Comparison of ENCODE assay signal across 39 cellular contexts in genomic region chr1:53483170-53483569, GRCh38. TPM values are rescaled to one million over a fixed set of nuclear protein-coding genes. Genes with fewer than 3 reads are reported as not detected.
"Had no signal": no experiment of that assay in that cellular context is flagged by ENCODE, and none has a peak within 500 bp of the region (broad histone marks: within the 10 kb centered on the region; RNA-seq: fewer than 3 reads in every experiment).

No MANE protein-coding gene starts in this region.

- FAIRE-seq: bronchial epithelial cell, TTC549 had no signal

- H3K36me3 Mint-ChIP-seq: activated CD4-positive, alpha-beta memory T cell treated with anti-CD3 and anti-CD28 coated beads for 36 hours; activated naive CD4-positive, alpha-beta T cell treated with anti-CD3 and anti-CD28 coated beads, Interleukin-2, amount 50 U/mL, for 72 hours; activated naive CD8-positive, alpha-beta T cell treated with anti-CD3 and anti-CD28 coated beads for 36 hours; brain had no signal

- H3K27ac ChIP-seq: adrenal gland, ascending aorta, cardiac muscle cell, VCaP had no signal

- H3K4me3 ChIP-seq: adrenal gland, ascending aorta, cardiac muscle cell had no signal

- H3K9me3 Mint-ChIP-seq: activated B cell treated with CpG ODN at 0.5 μM for 24 hours; activated CD4-positive, alpha-beta memory T cell treated with anti-CD3 and anti-CD28 coated beads for 36 hours; activated CD4-positive, alpha-beta T cell treated with anti-CD3 and anti-CD28 coated beads, Interleukin-2, amount 10 ng/mL, durations not matched to agents 24 days and 14 days; activated CD8-positive, alpha-beta T cell treated with anti-CD3 and anti-CD28 coated beads for 36 hours; activated naive CD4-positive, alpha-beta T cell treated with anti-CD3 and anti-CD28 coated beads for 36 hours; activated naive CD4-positive, alpha-beta T cell treated with anti-CD3 and anti-CD28 coated beads, Interleukin-2, amount 50 U/mL, for 72 hours; activated naive CD8-positive, alpha-beta T cell treated with anti-CD3 and anti-CD28 coated beads for 36 hours; activated T-cell treated with anti-CD3 and anti-CD28 coated beads, Interleukin-2, amount 50 U/mL, for 4 hours; activated T-cell treated with anti-CD3 and anti-CD28 coated beads, Interleukin-2, amount 50 U/mL, for 72 hours; activated T-helper 1 cell treated with anti-CD3 and anti-CD28 coated beads, Interleukin-12 subunit alpha, Interleukin-12 subunit beta, Interleukin-2, Interleukin-4 antibody, amounts not matched to agents 30 ng/mL and 10 ng/mL and 1 ng/mL, durations not matched to agents 14 hours and 24 hours and 36 hours; activated T-helper 17 cell treated with anti-CD3 and anti-CD28 coated beads, Interleukin-2, amount 50 U/mL, for 72 hours; central memory CD8-positive, alpha-beta T cell; T-helper 1 cell treated with Interleukin-12 subunit alpha and Interleukin-12 subunit beta and Interleukin-4 antibody, amounts not matched to agents 30 μg/mL and 1 μg/mL, for 36 hours; T-helper 2 cell treated with Interferon-gamma antibody and Interleukin-4, amounts not matched to agents 5 μg/mL and 100 μg/mL, for 36 hours had no signal

- H3K36me3 ChIP-seq: adrenal gland, ascending aorta, cardiac muscle cell had no signal

- H3K9me3 ChIP-seq: adrenal gland, ascending aorta had no signal

- H3K27me3 ChIP-seq: ascending aorta had no signal

- H3K4me1 Mint-ChIP-seq: activated naive CD8-positive, alpha-beta T cell treated with anti-CD3 and anti-CD28 coated beads for 36 hours; activated T-helper 17 cell treated with anti-CD3 and anti-CD28 coated beads, Interleukin-2, amount 50 U/mL, for 72 hours; central memory CD8-positive, alpha-beta T cell had no signal

- DNase-seq: activated B cell treated with CpG ODN at 0.5 μM for 24 hours; activated CD4-positive, alpha-beta memory T cell treated with anti-CD3 and anti-CD28 coated beads for 36 hours; activated CD4-positive, alpha-beta T cell treated with anti-CD3 and anti-CD28 coated beads for 4 hours; activated CD4-positive, alpha-beta T cell treated with anti-CD3 and anti-CD28 coated beads, Interleukin-2, amount 10 ng/mL, durations not matched to agents 24 days and 14 days; activated CD4-positive, alpha-beta T cell treated with anti-CD3 and anti-CD28 coated beads, Interleukin-2, amount 50 U/mL, for 1 hour; activated CD4-positive, alpha-beta T cell treated with anti-CD3 and anti-CD28 coated beads, Interleukin-2, amount 50 U/mL, for 4 hours; activated CD4-positive, CD25-positive, alpha-beta regulatory T cell treated with anti-CD3 and anti-CD28 coated beads, Interleukin-2, amount 50 U/mL, for 72 hours; activated CD8-positive, alpha-beta memory T cell treated with anti-CD3 and anti-CD28 coated beads, Interleukin-2, amount 50 U/mL, for 4 hours; activated CD8-positive, alpha-beta T cell treated with anti-CD3 and anti-CD28 coated beads for 36 hours; activated effector memory CD4-positive, alpha-beta T cell treated with anti-CD3 and anti-CD28 coated beads, Interleukin-2, amount 50 U/mL, for 16 hours; activated gamma-delta T cell treated with Interleukin-2 at 50 U/mL for 16 hours; activated naive CD4-positive, alpha-beta T cell; activated naive CD4-positive, alpha-beta T cell treated with anti-CD3 and anti-CD28 coated beads for 36 hours; activated naive CD4-positive, alpha-beta T cell treated with anti-CD3 and anti-CD28 coated beads, Interleukin-2, amount 50 U/mL, for 16 hours; activated naive CD8-positive, alpha-beta T cell treated with anti-CD3 and anti-CD28 coated beads for 36 hours; activated T-cell treated with anti-CD3 and anti-CD28 coated beads for 4 hours; activated T-cell treated with anti-CD3 and anti-CD28 coated beads, Interleukin-2, amount 50 U/mL, for 1 hour; activated T-cell treated with anti-CD3 and anti-CD28 coated beads, Interleukin-2, amount 50 U/mL, for 4 hours; activated T-cell treated with anti-CD3 and anti-CD28 coated beads, Interleukin-2, amount 50 U/mL, for 72 hours; adrenal gland; amniotic stem cell; cerebellar nuclear complex; T-helper 1 cell; T-helper 2 cell; T-helper 9 cell had no signal

- ATAC-seq: activated CD8-positive, alpha-beta T cell treated with anti-CD3 and anti-CD28 coated beads for 36 hours; activated naive CD4-positive, alpha-beta T cell treated with anti-CD3 and anti-CD28 coated beads, Interleukin-2, amount 50 U/mL, for 72 hours; activated T-cell treated with anti-CD3 and anti-CD28 coated beads, Interleukin-2, amount 50 U/mL, for 4 hours; activated T-cell treated with anti-CD3 and anti-CD28 coated beads, Interleukin-2, amount 50 U/mL, for 72 hours; activated T-helper 17 cell treated with anti-CD3 and anti-CD28 coated beads, Interleukin-2, amount 50 U/mL, for 72 hours had no signal

- H3K4me1 ChIP-seq: adrenal gland, ascending aorta had no signal

- H3K4me3 Mint-ChIP-seq: activated B cell treated with CpG ODN at 0.5 μM for 24 hours; activated CD4-positive, alpha-beta memory T cell treated with anti-CD3 and anti-CD28 coated beads for 36 hours; activated CD4-positive, alpha-beta T cell treated with anti-CD3 and anti-CD28 coated beads, Interleukin-2, amount 10 ng/mL, durations not matched to agents 24 days and 14 days; activated CD8-positive, alpha-beta T cell treated with anti-CD3 and anti-CD28 coated beads for 36 hours; activated naive CD4-positive, alpha-beta T cell treated with anti-CD3 and anti-CD28 coated beads for 36 hours; activated naive CD8-positive, alpha-beta T cell treated with anti-CD3 and anti-CD28 coated beads for 36 hours; activated T-cell treated with anti-CD3 and anti-CD28 coated beads, Interleukin-2, amount 50 U/mL, for 4 hours; activated T-cell treated with anti-CD3 and anti-CD28 coated beads, Interleukin-2, amount 50 U/mL, for 72 hours; activated T-helper 1 cell treated with anti-CD3 and anti-CD28 coated beads, Interleukin-12 subunit alpha, Interleukin-12 subunit beta, Interleukin-2, Interleukin-4 antibody, amounts not matched to agents 30 ng/mL and 10 ng/mL and 1 ng/mL, durations not matched to agents 14 hours and 24 hours and 36 hours; activated T-helper 17 cell treated with anti-CD3 and anti-CD28 coated beads, Interleukin-2, amount 50 U/mL, for 72 hours; brain; central memory CD8-positive, alpha-beta T cell; T-helper 1 cell treated with Interleukin-12 subunit alpha and Interleukin-12 subunit beta and Interleukin-4 antibody, amounts not matched to agents 30 μg/mL and 1 μg/mL, for 36 hours; T-helper 2 cell treated with Interferon-gamma antibody and Interleukin-4, amounts not matched to agents 5 μg/mL and 100 μg/mL, for 36 hours had no signal

- H3K27ac Mint-ChIP-seq: activated B cell treated with CpG ODN at 0.5 μM for 24 hours; activated CD4-positive, alpha-beta memory T cell treated with anti-CD3 and anti-CD28 coated beads for 36 hours; activated CD4-positive, alpha-beta T cell treated with anti-CD3 and anti-CD28 coated beads, Interleukin-2, amount 10 ng/mL, durations not matched to agents 24 days and 14 days; activated CD8-positive, alpha-beta T cell treated with anti-CD3 and anti-CD28 coated beads for 36 hours; activated naive CD4-positive, alpha-beta T cell treated with anti-CD3 and anti-CD28 coated beads for 36 hours; activated naive CD4-positive, alpha-beta T cell treated with anti-CD3 and anti-CD28 coated beads, Interleukin-2, amount 50 U/mL, for 72 hours; activated naive CD8-positive, alpha-beta T cell treated with anti-CD3 and anti-CD28 coated beads for 36 hours; activated T-cell treated with anti-CD3 and anti-CD28 coated beads, Interleukin-2, amount 50 U/mL, for 72 hours; activated T-helper 1 cell treated with anti-CD3 and anti-CD28 coated beads, Interleukin-12 subunit alpha, Interleukin-12 subunit beta, Interleukin-2, Interleukin-4 antibody, amounts not matched to agents 30 ng/mL and 10 ng/mL and 1 ng/mL, durations not matched to agents 14 hours and 24 hours and 36 hours; activated T-helper 17 cell treated with anti-CD3 and anti-CD28 coated beads, Interleukin-2, amount 50 U/mL, for 72 hours; T-helper 1 cell treated with Interleukin-12 subunit alpha and Interleukin-12 subunit beta and Interleukin-4 antibody, amounts not matched to agents 30 μg/mL and 1 μg/mL, for 36 hours; T-helper 2 cell treated with Interferon-gamma antibody and Interleukin-4, amounts not matched to agents 5 μg/mL and 100 μg/mL, for 36 hours had no signal

RNA-seq across cellular contexts. Expression of gene DMRTB1, which starts 24.0 kb away (rescaled TPM):
- total RNA-seq: activated B cell treated with CpG ODN at 0.5 μM for 24 hours; activated CD4-positive, alpha-beta memory T cell treated with anti-CD3 and anti-CD28 coated beads for 36 hours; activated CD4-positive, alpha-beta T cell treated with anti-CD3 and anti-CD28 coated beads, Interleukin-2, amount 10 ng/mL, durations not matched to agents 24 days and 14 days; activated CD8-positive, alpha-beta memory T cell treated with anti-CD3 and anti-CD28 coated beads for 36 hours; activated CD8-positive, alpha-beta T cell treated with anti-CD3 and anti-CD28 coated beads for 36 hours; activated naive CD4-positive, alpha-beta T cell treated with anti-CD3 and anti-CD28 coated beads for 36 hours; activated naive CD4-positive, alpha-beta T cell treated with anti-CD3 and anti-CD28 coated beads, Interleukin-2, amount 50 U/mL, for 72 hours; activated naive CD8-positive, alpha-beta T cell treated with anti-CD3 and anti-CD28 coated beads for 36 hours; activated T-cell treated with anti-CD3 and anti-CD28 coated beads, Interleukin-2, amount 50 U/mL, for 4 hours; activated T-cell treated with anti-CD3 and anti-CD28 coated beads, Interleukin-2, amount 50 U/mL, for 72 hours; activated T-helper 1 cell treated with anti-CD3 and anti-CD28 coated beads, Interleukin-12 subunit alpha, Interleukin-12 subunit beta, Interleukin-2, Interleukin-4 antibody, amounts not matched to agents 30 ng/mL and 10 ng/mL and 1 ng/mL, durations not matched to agents 14 hours and 24 hours and 36 hours; activated T-helper 17 cell treated with anti-CD3 and anti-CD28 coated beads, Interleukin-2, amount 50 U/mL, for 72 hours; adrenal gland; ascending aorta; bronchial epithelial cell; cardiac muscle cell; chondrocyte had no signal
- polyA plus RNA-seq: adrenal gland, cardiac muscle cell had no signal
